ENCODE assay signal across 8 cellular contexts in genomic region chr6:34425498-34426410, GRCh38. TPM values are rescaled to one million over a fixed set of nuclear protein-coding genes. Genes with fewer than 3 reads are reported as not detected.
DNase-seq lines count a peak whose midpoint lies in the region; ATAC-seq and TF ChIP-seq lines count a peak whose summit lies in the region.

Gene RPS10 (minus strand): TSS chr6:34426069. CDS start chr6:34425221, 848 bp downstream.

- peak within 1 kb of the TSS; percentile 80 for H2AFZ ChIP-seq in osteoblast (ENCODE audit: low read length)

- peaks cover 26% of the 10 kb centered on the region for H3K4me1 Mint-ChIP-seq in activated naive CD8-positive, alpha-beta T cell treated with anti-CD3 and anti-CD28 coated beads, Interleukin-2, amount 10 ng/mL, durations not matched to agents 7 days and 5 days
- no peaks in the 10 kb centered on the region for H3K4me1 Mint-ChIP-seq in glutamatergic neuron (ENCODE audit: low read depth, unreplicated experiment)

- H3K27me3 ChIP-seq in osteoblast (ENCODE audit: insufficient read depth, low read length) (no peaks in the 10 kb centered on the region), testis (no peaks in the 10 kb centered on the region)

- peaks cover 23% of the 10 kb centered on the region for H3K4me1 ChIP-seq in osteoblast (ENCODE audit: insufficient read depth, low read length)
- peaks cover 13% of the 10 kb centered on the region for H3K4me1 ChIP-seq in testis

- H3K36me3 ChIP-seq in osteoblast (ENCODE audit: insufficient read depth, low read length) (peaks cover 40% of the 10 kb centered on the region), testis (ENCODE audit: low read depth, missing control alignments) (no peaks in the 10 kb centered on the region)

- TF ChIP-seq CTCF in glutamatergic neuron (IDR thresholded peaks at IDR 0.05; ENCODE audit: partially characterized antibody, unreplicated experiment) (no peak), osteoblast (IDR thresholded peaks at IDR 0.05; ENCODE audit: extremely low read depth, low read depth, low read length) (no peak), testis (IDR thresholded peaks at IDR 0.05) (no peak)

- no peaks in the 10 kb centered on the region for H3K9me3 Mint-ChIP-seq in activated naive CD8-positive, alpha-beta T cell treated with anti-CD3 and anti-CD28 coated beads, Interleukin-2, amount 10 ng/mL, durations not matched to agents 7 days and 5 days
- no peaks in the 10 kb centered on the region for H3K9me3 Mint-ChIP-seq in glutamatergic neuron (ENCODE audit: unreplicated experiment)

- H3K27me3 Mint-ChIP-seq in activated naive CD8-positive, alpha-beta T cell treated with anti-CD3 and anti-CD28 coated beads, Interleukin-2, amount 10 ng/mL, durations not matched to agents 7 days and 5 days = peaks cover 6% of the 10 kb centered on the region
- H3K27me3 Mint-ChIP-seq in glutamatergic neuron (ENCODE audit: unreplicated experiment) = no peaks in the 10 kb centered on the region

- peak; percentile 28 for TF ChIP-seq POLR2A in testis (IDR thresholded peaks at IDR 0.05)

- H4K20me1 ChIP-seq in osteoblast (ENCODE audit: insufficient read depth, low read length) = peaks cover 33% of the 10 kb centered on the region

- peak; percentile 57 for DNase-seq in GM04503 (ENCODE audit: low read depth)
- DNase-seq in NCI-H1417 treated with DMSO at 0.1 percent for 48 hours (lab: John Stamatoyannopoulos, UW) = peak; percentile 67
- peak; percentile 79 to 91 for DNase-seq in SW 1271 (lab: John Stamatoyannopoulos, UW)
- peak; percentile 96 for DNase-seq in activated naive CD8-positive, alpha-beta T cell treated with anti-CD3 and anti-CD28 coated beads, Interleukin-2, amount 10 ng/mL, durations not matched to agents 7 days and 5 days
- peak; percentile 96 for DNase-seq in glutamatergic neuron
- peak; percentile 98 for DNase-seq in osteoblast (ENCODE audit: insufficient read length, low spot score, missing footprints)
- peak; percentile 96 for DNase-seq in testis

- 0% methylated on average over 33 to 57 of the region's 58 CpGs for WGBS in testis, 2 donors

- no peaks in the 10 kb centered on the region for H3K9me3 ChIP-seq in osteoblast (ENCODE audit: low read depth, low read length)
- no peaks in the 10 kb centered on the region for H3K9me3 ChIP-seq in testis

- peak within 1 kb of the TSS; percentile 83 for H3K27ac ChIP-seq in osteoblast (ENCODE audit: low read depth, low read length)
- peak within 1 kb of the TSS; percentile 18 to 85 for H3K27ac ChIP-seq in testis

- peak within 1 kb of the TSS; percentile 82 for H3K4me3 ChIP-seq in osteoblast (ENCODE audit: insufficient read depth, low read length)
- H3K4me3 ChIP-seq in testis = peak within 1 kb of the TSS; percentile 65 to 86

- peak within 1 kb of the TSS; percentile 99 for H3K27ac Mint-ChIP-seq in activated naive CD8-positive, alpha-beta T cell treated with anti-CD3 and anti-CD28 coated beads, Interleukin-2, amount 10 ng/mL, durations not matched to agents 7 days and 5 days
- H3K27ac Mint-ChIP-seq in glutamatergic neuron (ENCODE audit: unreplicated experiment) = peak within 1 kb of the TSS; percentile 96

- peak; percentile 94 for ATAC-seq in HG02642 (IDR thresholded peaks at IDR 0.05; ENCODE audit: poor library complexity, unreplicated experiment)
- ATAC-seq in activated naive CD8-positive, alpha-beta T cell treated with anti-CD3 and anti-CD28 coated beads, Interleukin-2, amount 10 ng/mL, durations not matched to agents 7 days and 5 days (ENCODE audit: low read depth) = peak; percentile 95

- POLR2A ChIA-PET in activated naive CD8-positive, alpha-beta T cell treated with anti-CD3 and anti-CD28 coated beads, Interleukin-2, amount 10 ng/mL, durations not matched to agents 7 days and 5 days (lab: Charles Lee) = interaction anchor here (0.6 to 1.9 kb wide), 16 partner anchors 11 to 528 kb away, joined by 3 to 10 read pairs (median 3); partner anchors contain the start of genes BLTP3A, HMGA1, NUDT3 and SMIM29

- intact Hi-C loops in testis (cut with DNase I; ENCODE audit: low total_unique reads) = no loop called here

- peak within 1 kb of the TSS; percentile 96 for H3K4me2 ChIP-seq in osteoblast (ENCODE audit: insufficient read depth, low read length)

- H3K4me3 Mint-ChIP-seq in activated naive CD8-positive, alpha-beta T cell treated with anti-CD3 and anti-CD28 coated beads, Interleukin-2, amount 10 ng/mL, durations not matched to agents 7 days and 5 days = peak within 1 kb of the TSS; percentile 97
- H3K4me3 Mint-ChIP-seq in glutamatergic neuron (ENCODE audit: unreplicated experiment) = peak within 1 kb of the TSS; percentile 95

- peaks cover 46% of the 10 kb centered on the region for H3K79me2 ChIP-seq in osteoblast (ENCODE audit: insufficient read depth, low read length)

- H3K36me3 Mint-ChIP-seq in activated naive CD8-positive, alpha-beta T cell treated with anti-CD3 and anti-CD28 coated beads, Interleukin-2, amount 10 ng/mL, durations not matched to agents 7 days and 5 days = peaks cover 25% of the 10 kb centered on the region
- no peaks in the 10 kb centered on the region for H3K36me3 Mint-ChIP-seq in glutamatergic neuron (ENCODE audit: unreplicated experiment)

RNA-seq across cellular contexts. Expression of gene RPS10, which starts in this region (rescaled TPM):
- total RNA-seq in activated naive CD8-positive, alpha-beta T cell treated with anti-CD3 and anti-CD28 coated beads, Interleukin-2, amount 10 ng/mL, durations not matched to agents 7 days and 5 days = 1,000 to 10,000 TPM; 1,507 to 1,529 TPM
- total RNA-seq in glutamatergic neuron (ENCODE audit: unreplicated experiment) (643 TPM), osteoblast (1,993 and 2,228 TPM in 2 replicates), testis (1,000 to 10,000 TPM in 1 of 2 donors, 100 to 1,000 TPM in 1; 926 to 1,691 TPM)
- polyA plus RNA-seq in testis (ENCODE audit: insufficient read depth, low read depth, low replicate concordance) = 1,309 TPM

Comparison
In these comparisons a context has a peak if more than half of its experiments do, and no peak if none do; other contexts are left out.
1. Peak in every context shown above with its lines: DNase-seq, ATAC-seq, H3K4me3 ChIP-seq and H3K27ac ChIP-seq.